ENCODE assay signal across 1 cellular context in the genomic region with DNA sequence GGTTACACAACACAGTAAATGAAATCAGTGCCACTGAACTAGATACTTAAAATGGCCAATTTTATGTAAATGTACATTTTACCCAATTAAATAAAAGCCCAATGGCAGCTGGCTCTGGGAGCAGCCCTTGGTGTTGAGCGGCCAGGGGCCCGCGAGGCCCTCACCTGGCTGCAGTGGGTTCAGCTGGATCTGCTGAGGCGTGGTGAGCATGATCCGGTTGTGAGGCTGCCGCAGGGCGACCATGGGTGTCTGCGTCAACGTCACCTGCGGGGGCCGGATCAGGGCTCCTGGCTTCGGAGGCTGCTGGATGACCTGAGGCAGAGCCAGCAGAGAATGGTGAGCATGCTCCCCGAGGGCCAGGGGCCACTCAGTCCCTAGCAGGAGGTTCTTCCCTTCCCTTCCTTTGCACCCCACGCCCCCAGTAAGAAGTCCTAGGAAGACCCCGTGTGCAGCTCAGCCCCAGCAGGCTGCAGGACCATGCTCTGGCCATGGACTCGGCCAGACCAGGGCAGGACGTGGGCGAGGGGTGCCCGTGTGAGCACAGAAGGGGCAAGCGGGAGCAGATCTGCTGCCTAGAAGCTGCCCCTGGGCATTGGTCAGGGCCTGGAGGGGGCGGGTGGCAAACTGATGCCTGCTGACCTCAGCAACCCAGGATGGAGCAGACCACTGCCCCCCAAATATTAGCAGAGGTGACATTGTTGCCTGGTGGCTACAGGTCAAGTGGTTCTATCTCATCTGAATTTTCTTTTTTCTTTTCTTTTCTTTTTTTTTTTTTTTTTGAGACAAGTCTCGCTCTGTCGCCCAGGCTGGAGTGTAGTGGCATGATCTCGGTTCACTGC.
TF ChIP-seq lines count a peak whose summit lies in the region.

No MANE protein-coding gene starts in this region.

TF ChIP-seq in HepG2, 621 proteins besides CTCF, POLR2A, EP300 and RAD21 (continued from another document and continues in another):
- TF ChIP-seq, protein P1, sequence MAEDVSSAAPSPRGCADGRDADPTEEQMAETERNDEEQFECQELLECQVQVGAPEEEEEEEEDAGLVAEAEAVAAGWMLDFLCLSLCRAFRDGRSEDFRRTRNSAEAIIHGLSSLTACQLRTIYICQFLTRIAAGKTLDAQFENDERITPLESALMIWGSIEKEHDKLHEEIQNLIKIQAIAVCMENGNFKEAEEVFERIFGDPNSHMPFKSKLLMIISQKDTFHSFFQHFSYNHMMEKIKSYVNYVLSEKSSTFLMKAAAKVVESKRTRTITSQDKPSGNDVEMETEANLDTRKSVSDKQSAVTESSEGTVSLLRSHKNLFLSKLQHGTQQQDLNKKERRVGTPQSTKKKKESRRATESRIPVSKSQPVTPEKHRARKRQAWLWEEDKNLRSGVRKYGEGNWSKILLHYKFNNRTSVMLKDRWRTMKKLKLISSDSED (CRISPR knock-in tag; IDR thresholded peaks at IDR 0.05): no peak
- TF ChIP-seq AGO2 (optimal IDR thresholded peaks at IDR 0.05; ENCODE audit: low read depth, low read length) (peak; percentile 43), ZNF790 (CRISPR knock-in tag; IDR thresholded peaks at IDR 0.05; ENCODE audit: borderline replicate concordance) (no peak), ZFY (CRISPR knock-in tag; IDR thresholded peaks at IDR 0.05) (no peak), HOXA7 (CRISPR knock-in tag; IDR thresholded peaks at IDR 0.05) (no peak), ATF7-NPFF (CRISPR knock-in tag; IDR thresholded peaks at IDR 0.05; ENCODE audit: low read depth) (no peak), CEBPB (IDR thresholded peaks at IDR 0.05; ENCODE audit: borderline replicate concordance, low read depth, low read length) (no peak), ZNF230 (CRISPR knock-in tag; IDR thresholded peaks at IDR 0.05) (no peak), DNMT1 (CRISPR knock-in tag; IDR thresholded peaks at IDR 0.05) (no peak), THYN1 (CRISPR knock-in tag; IDR thresholded peaks at IDR 0.05; ENCODE audit: borderline replicate concordance, low read depth) (no peak), ZNF121 (CRISPR knock-in tag; IDR thresholded peaks at IDR 0.05) (no peak), ZNF629 (CRISPR knock-in tag; conservative IDR thresholded peaks at IDR 0.05) (no peak), ISX (CRISPR knock-in tag; conservative IDR thresholded peaks at IDR 0.05) (no peak), ZNF879 (CRISPR knock-in tag; IDR thresholded peaks at IDR 0.05) (no peak), ZBTB3 (CRISPR knock-in tag; IDR thresholded peaks at IDR 0.05; ENCODE audit: borderline replicate concordance, low read depth) (no peak), SRSF9 (IDR thresholded peaks at IDR 0.05; ENCODE audit: borderline replicate concordance, insufficient read depth, low read depth, low read length, poor library complexity, severe bottlenecking) (no peak), HNF4A (CRISPR knock-in tag; IDR thresholded peaks at IDR 0.05) (no peak), ZNF768 (CRISPR knock-in tag; IDR thresholded peaks at IDR 0.05) (peak; percentile 17; the same call in 1 of the 2 replicates), NFIC (IDR thresholded peaks at IDR 0.05; ENCODE audit: low read length) (no peak), NFYC (CRISPR knock-in tag; IDR thresholded peaks at IDR 0.05) (no peak), TOE1 (CRISPR knock-in tag; IDR thresholded peaks at IDR 0.05) (no peak), HIVEP1 (CRISPR knock-in tag; IDR thresholded peaks at IDR 0.05) (no peak), ZNF432 (CRISPR knock-in tag; IDR thresholded peaks at IDR 0.05; ENCODE audit: borderline replicate concordance) (no peak)
- TF ChIP-seq, protein P2, sequence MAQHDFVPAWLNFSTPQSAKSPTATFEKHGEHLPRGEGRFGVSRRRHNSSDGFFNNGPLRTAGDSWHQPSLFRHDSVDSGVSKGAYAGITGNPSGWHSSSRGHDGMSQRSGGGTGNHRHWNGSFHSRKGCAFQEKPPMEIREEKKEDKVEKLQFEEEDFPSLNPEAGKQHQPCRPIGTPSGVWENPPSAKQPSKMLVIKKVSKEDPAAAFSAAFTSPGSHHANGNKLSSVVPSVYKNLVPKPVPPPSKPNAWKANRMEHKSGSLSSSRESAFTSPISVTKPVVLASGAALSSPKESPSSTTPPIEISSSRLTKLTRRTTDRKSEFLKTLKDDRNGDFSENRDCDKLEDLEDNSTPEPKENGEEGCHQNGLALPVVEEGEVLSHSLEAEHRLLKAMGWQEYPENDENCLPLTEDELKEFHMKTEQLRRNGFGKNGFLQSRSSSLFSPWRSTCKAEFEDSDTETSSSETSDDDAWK (CRISPR knock-in tag; IDR thresholded peaks at IDR 0.05): no peak
- TF ChIP-seq, protein P3, sequence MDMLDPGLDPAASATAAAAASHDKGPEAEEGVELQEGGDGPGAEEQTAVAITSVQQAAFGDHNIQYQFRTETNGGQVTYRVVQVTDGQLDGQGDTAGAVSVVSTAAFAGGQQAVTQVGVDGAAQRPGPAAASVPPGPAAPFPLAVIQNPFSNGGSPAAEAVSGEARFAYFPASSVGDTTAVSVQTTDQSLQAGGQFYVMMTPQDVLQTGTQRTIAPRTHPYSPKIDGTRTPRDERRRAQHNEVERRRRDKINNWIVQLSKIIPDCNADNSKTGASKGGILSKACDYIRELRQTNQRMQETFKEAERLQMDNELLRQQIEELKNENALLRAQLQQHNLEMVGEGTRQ (IDR thresholded peaks at IDR 0.05; ENCODE audit: low read depth, low read length): no peak
- TF ChIP-seq, protein P3 (CRISPR knock-in tag; IDR thresholded peaks at IDR 0.05; ENCODE audit: borderline replicate concordance): no peak
- TF ChIP-seq, protein P4, sequence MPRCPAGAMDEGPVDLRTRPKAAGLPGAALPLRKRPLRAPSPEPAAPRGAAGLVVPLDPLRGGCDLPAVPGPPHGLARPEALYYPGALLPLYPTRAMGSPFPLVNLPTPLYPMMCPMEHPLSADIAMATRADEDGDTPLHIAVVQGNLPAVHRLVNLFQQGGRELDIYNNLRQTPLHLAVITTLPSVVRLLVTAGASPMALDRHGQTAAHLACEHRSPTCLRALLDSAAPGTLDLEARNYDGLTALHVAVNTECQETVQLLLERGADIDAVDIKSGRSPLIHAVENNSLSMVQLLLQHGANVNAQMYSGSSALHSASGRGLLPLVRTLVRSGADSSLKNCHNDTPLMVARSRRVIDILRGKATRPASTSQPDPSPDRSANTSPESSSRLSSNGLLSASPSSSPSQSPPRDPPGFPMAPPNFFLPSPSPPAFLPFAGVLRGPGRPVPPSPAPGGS (CRISPR knock-in tag; IDR thresholded peaks at IDR 0.05): no peak
- TF ChIP-seq, protein P5, sequence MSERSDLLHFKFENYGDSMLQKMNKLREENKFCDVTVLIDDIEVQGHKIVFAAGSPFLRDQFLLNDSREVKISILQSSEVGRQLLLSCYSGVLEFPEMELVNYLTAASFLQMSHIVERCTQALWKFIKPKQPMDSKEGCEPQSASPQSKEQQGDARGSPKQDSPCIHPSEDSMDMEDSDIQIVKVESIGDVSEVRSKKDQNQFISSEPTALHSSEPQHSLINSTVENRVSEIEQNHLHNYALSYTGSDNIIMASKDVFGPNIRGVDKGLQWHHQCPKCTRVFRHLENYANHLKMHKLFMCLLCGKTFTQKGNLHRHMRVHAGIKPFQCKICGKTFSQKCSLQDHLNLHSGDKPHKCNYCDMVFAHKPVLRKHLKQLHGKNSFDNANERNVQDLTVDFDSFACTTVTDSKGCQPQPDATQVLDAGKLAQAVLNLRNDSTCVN (CRISPR knock-in tag; IDR thresholded peaks at IDR 0.05; ENCODE audit: borderline replicate concordance): no peak
- TF ChIP-seq, protein P6, sequence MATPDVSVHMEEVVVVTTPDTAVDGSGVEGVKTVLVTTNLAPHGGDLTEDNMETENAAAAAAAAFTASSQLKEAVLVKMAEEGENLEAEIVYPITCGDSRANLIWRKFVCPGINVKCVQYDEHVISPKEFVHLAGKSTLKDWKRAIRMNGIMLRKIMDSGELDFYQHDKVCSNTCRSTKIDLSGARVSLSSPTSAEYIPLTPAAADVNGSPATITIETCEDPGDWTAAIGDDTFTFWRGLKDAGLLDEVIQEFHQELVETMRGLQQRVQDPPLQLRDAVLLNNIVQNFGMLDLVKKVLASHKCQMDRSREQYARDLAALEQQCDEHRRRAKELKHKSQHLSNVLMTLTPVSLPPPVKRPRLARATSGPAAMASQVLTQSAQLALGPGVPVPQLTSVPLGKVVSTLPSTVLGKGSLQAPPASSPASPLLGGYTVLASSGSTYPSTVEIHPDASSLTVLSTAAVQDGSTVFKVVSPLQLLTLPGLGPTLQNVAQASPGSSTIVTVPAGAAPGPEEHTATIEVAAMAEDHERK (CRISPR knock-in tag; IDR thresholded peaks at IDR 0.05; ENCODE audit: low read depth): no peak
- TF ChIP-seq, protein P7, sequence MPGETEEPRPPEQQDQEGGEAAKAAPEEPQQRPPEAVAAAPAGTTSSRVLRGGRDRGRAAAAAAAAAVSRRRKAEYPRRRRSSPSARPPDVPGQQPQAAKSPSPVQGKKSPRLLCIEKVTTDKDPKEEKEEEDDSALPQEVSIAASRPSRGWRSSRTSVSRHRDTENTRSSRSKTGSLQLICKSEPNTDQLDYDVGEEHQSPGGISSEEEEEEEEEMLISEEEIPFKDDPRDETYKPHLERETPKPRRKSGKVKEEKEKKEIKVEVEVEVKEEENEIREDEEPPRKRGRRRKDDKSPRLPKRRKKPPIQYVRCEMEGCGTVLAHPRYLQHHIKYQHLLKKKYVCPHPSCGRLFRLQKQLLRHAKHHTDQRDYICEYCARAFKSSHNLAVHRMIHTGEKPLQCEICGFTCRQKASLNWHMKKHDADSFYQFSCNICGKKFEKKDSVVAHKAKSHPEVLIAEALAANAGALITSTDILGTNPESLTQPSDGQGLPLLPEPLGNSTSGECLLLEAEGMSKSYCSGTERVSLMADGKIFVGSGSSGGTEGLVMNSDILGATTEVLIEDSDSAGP (CRISPR knock-in tag; IDR thresholded peaks at IDR 0.05; ENCODE audit: borderline replicate concordance): no peak
- TF ChIP-seq, protein P8, sequence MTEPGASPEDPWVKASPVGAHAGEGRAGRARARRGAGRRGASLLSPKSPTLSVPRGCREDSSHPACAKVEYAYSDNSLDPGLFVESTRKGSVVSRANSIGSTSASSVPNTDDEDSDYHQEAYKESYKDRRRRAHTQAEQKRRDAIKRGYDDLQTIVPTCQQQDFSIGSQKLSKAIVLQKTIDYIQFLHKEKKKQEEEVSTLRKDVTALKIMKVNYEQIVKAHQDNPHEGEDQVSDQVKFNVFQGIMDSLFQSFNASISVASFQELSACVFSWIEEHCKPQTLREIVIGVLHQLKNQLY (CRISPR knock-in tag; IDR thresholded peaks at IDR 0.05): no peak
- TF ChIP-seq, protein P9, sequence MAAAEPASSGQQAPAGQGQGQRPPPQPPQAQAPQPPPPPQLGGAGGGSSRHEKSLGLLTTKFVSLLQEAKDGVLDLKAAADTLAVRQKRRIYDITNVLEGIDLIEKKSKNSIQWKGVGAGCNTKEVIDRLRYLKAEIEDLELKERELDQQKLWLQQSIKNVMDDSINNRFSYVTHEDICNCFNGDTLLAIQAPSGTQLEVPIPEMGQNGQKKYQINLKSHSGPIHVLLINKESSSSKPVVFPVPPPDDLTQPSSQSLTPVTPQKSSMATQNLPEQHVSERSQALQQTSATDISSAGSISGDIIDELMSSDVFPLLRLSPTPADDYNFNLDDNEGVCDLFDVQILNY (CRISPR knock-in tag; conservative IDR thresholded peaks at IDR 0.05): no peak
- TF ChIP-seq, protein P10, sequence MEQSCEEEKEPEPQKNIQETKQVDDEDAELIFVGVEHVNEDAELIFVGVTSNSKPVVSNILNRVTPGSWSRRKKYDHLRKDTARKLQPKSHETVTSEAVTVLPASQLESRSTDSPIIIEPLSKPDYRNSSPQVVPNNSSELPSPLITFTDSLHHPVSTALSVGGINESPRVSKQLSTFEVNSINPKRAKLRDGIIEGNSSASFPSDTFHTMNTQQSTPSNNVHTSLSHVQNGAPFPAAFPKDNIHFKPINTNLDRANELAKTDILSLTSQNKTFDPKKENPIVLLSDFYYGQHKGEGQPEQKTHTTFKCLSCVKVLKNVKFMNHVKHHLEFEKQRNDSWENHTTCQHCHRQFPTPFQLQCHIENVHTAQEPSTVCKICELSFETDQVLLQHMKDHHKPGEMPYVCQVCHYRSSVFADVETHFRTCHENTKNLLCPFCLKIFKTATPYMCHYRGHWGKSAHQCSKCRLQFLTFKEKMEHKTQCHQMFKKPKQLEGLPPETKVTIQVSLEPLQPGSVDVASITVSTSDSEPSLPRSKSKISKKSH (CRISPR knock-in tag; IDR thresholded peaks at IDR 0.05; ENCODE audit: borderline replicate concordance): peak; percentile 39; the same call in 1 of the 2 replicates
- TF ChIP-seq, protein P11, sequence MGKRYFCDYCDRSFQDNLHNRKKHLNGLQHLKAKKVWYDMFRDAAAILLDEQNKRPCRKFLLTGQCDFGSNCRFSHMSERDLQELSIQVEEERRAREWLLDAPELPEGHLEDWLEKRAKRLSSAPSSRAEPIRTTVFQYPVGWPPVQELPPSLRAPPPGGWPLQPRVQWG (CRISPR knock-in tag; IDR thresholded peaks at IDR 0.05; ENCODE audit: borderline replicate concordance, low read depth): no peak
- TF ChIP-seq, protein P12, sequence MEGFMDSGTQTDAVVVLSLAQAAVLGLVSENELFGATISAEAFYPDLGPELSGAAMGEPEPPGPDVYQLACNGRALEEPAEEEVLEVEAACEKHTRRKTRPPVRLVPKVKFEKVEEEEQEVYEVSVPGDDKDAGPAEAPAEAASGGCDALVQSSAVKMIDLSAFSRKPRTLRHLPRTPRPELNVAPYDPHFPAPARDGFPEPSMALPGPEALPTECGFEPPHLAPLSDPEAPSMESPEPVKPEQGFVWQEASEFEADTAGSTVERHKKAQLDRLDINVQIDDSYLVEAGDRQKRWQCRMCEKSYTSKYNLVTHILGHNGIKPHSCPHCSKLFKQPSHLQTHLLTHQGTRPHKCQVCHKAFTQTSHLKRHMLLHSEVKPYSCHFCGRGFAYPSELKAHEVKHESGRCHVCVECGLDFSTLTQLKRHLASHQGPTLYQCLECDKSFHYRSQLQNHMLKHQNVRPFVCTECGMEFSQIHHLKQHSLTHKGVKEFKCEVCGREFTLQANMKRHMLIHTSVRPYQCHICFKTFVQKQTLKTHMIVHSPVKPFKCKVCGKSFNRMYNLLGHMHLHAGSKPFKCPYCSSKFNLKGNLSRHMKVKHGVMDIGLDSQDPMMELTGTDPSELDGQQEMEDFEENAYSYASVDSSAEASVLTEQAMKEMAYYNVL (CRISPR knock-in tag; IDR thresholded peaks at IDR 0.05; ENCODE audit: borderline replicate concordance): no peak
- TF ChIP-seq, protein P13, sequence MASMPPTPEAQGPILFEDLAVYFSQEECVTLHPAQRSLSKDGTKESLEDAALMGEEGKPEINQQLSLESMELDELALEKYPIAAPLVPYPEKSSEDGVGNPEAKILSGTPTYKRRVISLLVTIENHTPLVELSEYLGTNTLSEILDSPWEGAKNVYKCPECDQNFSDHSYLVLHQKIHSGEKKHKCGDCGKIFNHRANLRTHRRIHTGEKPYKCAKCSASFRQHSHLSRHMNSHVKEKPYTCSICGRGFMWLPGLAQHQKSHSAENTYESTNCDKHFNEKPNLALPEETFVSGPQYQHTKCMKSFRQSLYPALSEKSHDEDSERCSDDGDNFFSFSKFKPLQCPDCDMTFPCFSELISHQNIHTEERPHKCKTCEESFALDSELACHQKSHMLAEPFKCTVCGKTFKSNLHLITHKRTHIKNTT (CRISPR knock-in tag; IDR thresholded peaks at IDR 0.05): no peak
